Comparison of ENCODE assay signal across 1 cellular context in genomic region chr9:98254236-98255063, GRCh38.
TF ChIP-seq lines count a peak whose summit lies in the region.

No MANE protein-coding gene starts in this region.

TF ChIP-seq in GM23338, 12 proteins besides CTCF, POLR2A, EP300 and RAD21 (continued from another document):
- TF ChIP-seq REST (IDR thresholded peaks at IDR 0.05; ENCODE audit: unreplicated experiment): no peak
TF ChIP-seq in GM23338: peak in this region for 0.
